In genomic region chr5:169273451-169273850, GRCh38 we compare ENCODE assay signal across 20 cellular contexts. TPM values are rescaled to one million over a fixed set of nuclear protein-coding genes. Genes with fewer than 3 reads are reported as not detected.
DNase-seq lines count a peak whose midpoint lies in the region; TF ChIP-seq lines count a peak whose summit lies in the region.
"Had no signal": no experiment of that assay in that cellular context is flagged by ENCODE, and none has a peak within 500 bp of the region (broad histone marks: within the 10 kb centered on the region; RNA-seq: fewer than 3 reads in every experiment).

No MANE protein-coding gene starts in this region.

- no peaks in the 10 kb centered on the region for H3F3A ChIP-seq in neural progenitor cell (ENCODE audit: low read depth)

- H3K4me2 ChIP-seq in hepatocyte = peak overlapping the region; percentile 24
- no peak overlapping the region for H3K4me2 ChIP-seq in neural progenitor cell

- H3K27me3 Mint-ChIP-seq in neural progenitor cell (ENCODE audit: insufficient read depth, low read depth) = peaks cover 7% of the 10 kb centered on the region

- H3K9me3 ChIP-seq in hepatocyte (ENCODE audit: low read depth) = no peaks in the 10 kb centered on the region
- H3K9me3 ChIP-seq in neural progenitor cell (ENCODE audit: low read depth) = no peaks in the 10 kb centered on the region
- H3K9me3 ChIP-seq in thyroid gland = no peaks in the 10 kb centered on the region
- H3K9me3 ChIP-seq: BE2C, BLaER1 had no signal

- no peaks in the 10 kb centered on the region for H3K9me2 ChIP-seq in hepatocyte (replicated peaks; ENCODE audit: insufficient read depth)

- H3K36me3 ChIP-seq in hepatocyte (replicated peaks; ENCODE audit: insufficient read depth, low read depth) (no peaks in the 10 kb centered on the region), neural progenitor cell (no peaks in the 10 kb centered on the region), thyroid gland (no peaks in the 10 kb centered on the region)
- H3K36me3 ChIP-seq: BLaER1 had no signal

- TF ChIP-seq POLR2A in thyroid gland (IDR thresholded peaks at IDR 0.05) = no peak

- H3K27me3 ChIP-seq in hepatocyte = no peaks in the 10 kb centered on the region
- no peaks in the 10 kb centered on the region for H3K27me3 ChIP-seq in neural progenitor cell
- H3K27me3 ChIP-seq in thyroid gland = no peaks in the 10 kb centered on the region
- H3K27me3 ChIP-seq: BE2C, BLaER1 had no signal

- H2AFZ ChIP-seq in hepatocyte (no peak overlapping the region), neural progenitor cell (replicated peaks) (no peak overlapping the region)

- H4K20me1 ChIP-seq in hepatocyte (ENCODE audit: insufficient read depth, poor library complexity, severe bottlenecking) (no peaks in the 10 kb centered on the region), neural progenitor cell (ENCODE audit: low read depth) (no peaks in the 10 kb centered on the region)
- H4K20me1 ChIP-seq: BLaER1 had no signal

- WGBS in hepatocyte (ENCODE audit: low lambda C conversion rate, missing lambda C conversion rate) = 35% methylated on average over 1 of the region's 1 CpG
- WGBS in thyroid gland, 2 donors = 40 to 47% methylated on average over 1 of the region's 1 CpG

- peak overlapping the region; percentile 5 for H3K27ac Mint-ChIP-seq in neural progenitor cell
- H3K27ac Mint-ChIP-seq: CD14-positive monocyte; CD4-positive, alpha-beta memory T cell; CD4-positive, CD25-positive, alpha-beta regulatory T cell; CD8-positive, alpha-beta memory T cell had no signal

- peaks cover 28% of the 10 kb centered on the region for H3K4me1 ChIP-seq in hepatocyte (ENCODE audit: insufficient read depth)
- H3K4me1 ChIP-seq in neural progenitor cell = peaks cover 11% of the 10 kb centered on the region
- peaks cover 35 to 36% of the 10 kb centered on the region in 2 donors for H3K4me1 ChIP-seq in thyroid gland

- no peak overlapping the region for H3K4me3 Mint-ChIP-seq in neural progenitor cell
- H3K4me3 Mint-ChIP-seq: CD14-positive monocyte; CD4-positive, alpha-beta memory T cell; CD4-positive, CD25-positive, alpha-beta regulatory T cell; CD8-positive, alpha-beta memory T cell had no signal

- no peak overlapping the region for H3K4me3 ChIP-seq in hepatocyte
- H3K4me3 ChIP-seq in neural progenitor cell = no peak overlapping the region
- H3K4me3 ChIP-seq in thyroid gland (replicated peaks in 1 of 3) = no peak overlapping the region
- H3K4me3 ChIP-seq: BLaER1 had no signal

- peaks cover 5% of the 10 kb centered on the region for H3K9me3 Mint-ChIP-seq in neural progenitor cell

- intact Hi-C loops in thyroid gland (cut with DNase I) = no loop called here

- H3K4me1 Mint-ChIP-seq in neural progenitor cell = peaks cover 24% of the 10 kb centered on the region
- H3K4me1 Mint-ChIP-seq: CD14-positive monocyte; CD4-positive, alpha-beta memory T cell; CD4-positive, CD25-positive, alpha-beta regulatory T cell; CD8-positive, alpha-beta memory T cell had no signal

- DNase-seq in hepatocyte (ENCODE audit: low spot score) (no peak), neural progenitor cell (ENCODE audit: low spot score) (no peak), thyroid gland (no peak), substantia nigra (lab: John Stamatoyannopoulos, UW) (no peak), RKO (ENCODE audit: low spot score) (no peak), SKM-1 treated with dmso at 0.1 percent for 144 hours (lab: John Stamatoyannopoulos, UW; ENCODE audit: unreplicated experiment) (no peak)
- no peak for DNase-seq in effector CD8-positive, alpha-beta T cell (lab: John Stamatoyannopoulos, UW)
- DNase-seq: 8988T; BE2C; C1 segment of cervical spinal cord; Calu3; CD4-positive, alpha-beta memory T cell; CD4-positive, CD25-positive, alpha-beta regulatory T cell; CD8-positive, alpha-beta memory T cell; COR-L47; GF-D8 had no signal

- no peaks in the 10 kb centered on the region for H3K36me3 Mint-ChIP-seq in neural progenitor cell
- H3K36me3 Mint-ChIP-seq: CD14-positive monocyte; CD4-positive, alpha-beta memory T cell; CD4-positive, CD25-positive, alpha-beta regulatory T cell; CD8-positive, alpha-beta memory T cell had no signal

- H3K27ac ChIP-seq in VCaP (peak overlapping the region; percentile 9; the same call in 1 of the 2 replicates), hepatocyte (peak overlapping the region; percentile 58), neural progenitor cell (no peak overlapping the region), thyroid gland (peak overlapping the region; percentile 63 to 85 (median 83)), substantia nigra (ENCODE audit: low read depth, low read length, poor library complexity, severe bottlenecking) (no peak overlapping the region)
- H3K27ac ChIP-seq: BLaER1 had no signal

- TF ChIP-seq CTCF in VCaP (conservative IDR thresholded peaks at IDR 0.05) (no peak), hepatocyte (IDR thresholded peaks at IDR 0.05; ENCODE audit: poor library complexity) (no peak), neural progenitor cell (IDR thresholded peaks at IDR 0.05) (no peak), thyroid gland (IDR thresholded peaks at IDR 0.05) (no peak)

- H3K79me2 ChIP-seq in hepatocyte = peaks cover 29% of the 10 kb centered on the region
- H3K79me2 ChIP-seq in neural progenitor cell (ENCODE audit: low read depth) = no peaks in the 10 kb centered on the region

- H3K9ac ChIP-seq in neural progenitor cell = no peak overlapping the region
- H3K9ac ChIP-seq: BLaER1 had no signal

RNA-seq across cellular contexts. Expression of gene SLIT3, which starts 27.5 kb away (rescaled TPM):
- 43.8 and 58.4 TPM in 2 replicates for total RNA-seq in hepatocyte
- 96.7 and 104 TPM in 2 replicates for polyA plus RNA-seq in hepatocyte
- total RNA-seq in neural progenitor cell (ENCODE audit: low replicate concordance) = 0.22 and 0.28 TPM in 2 replicates
- 10 to 100 TPM; 28.4 to 77.2 (median 63.8) TPM for total RNA-seq in thyroid gland
- total RNA-seq: A673; Calu3; CD4-positive, alpha-beta memory T cell; CD4-positive, CD25-positive, alpha-beta regulatory T cell had no signal
- polyA plus RNA-seq: CD14-positive monocyte; CD4-positive, alpha-beta memory T cell; CD4-positive, CD25-positive, alpha-beta regulatory T cell; CD8-positive, alpha-beta memory T cell had no signal

Comparison
In these comparisons a context has a peak if more than half of its experiments do, and no peak if none do; other contexts are left out.
1. H3K27ac ChIP-seq: peak in VCaP (single experiment), hepatocyte (single experiment) and thyroid gland (3 of 3); none in neural progenitor cell (single experiment) and substantia nigra (single experiment).
2. RNA of gene SLIT3, which starts 27.5 kb away (total RNA-seq): 28.4 to 77.2 TPM in thyroid gland and 43.8 to 58.4 TPM in hepatocyte; 0.22 to 0.28 TPM in neural progenitor cell; every median in the first group is over 10 times any median in the second.